Comparison of ENCODE assay signal across 24 cellular contexts in the genomic region with DNA sequence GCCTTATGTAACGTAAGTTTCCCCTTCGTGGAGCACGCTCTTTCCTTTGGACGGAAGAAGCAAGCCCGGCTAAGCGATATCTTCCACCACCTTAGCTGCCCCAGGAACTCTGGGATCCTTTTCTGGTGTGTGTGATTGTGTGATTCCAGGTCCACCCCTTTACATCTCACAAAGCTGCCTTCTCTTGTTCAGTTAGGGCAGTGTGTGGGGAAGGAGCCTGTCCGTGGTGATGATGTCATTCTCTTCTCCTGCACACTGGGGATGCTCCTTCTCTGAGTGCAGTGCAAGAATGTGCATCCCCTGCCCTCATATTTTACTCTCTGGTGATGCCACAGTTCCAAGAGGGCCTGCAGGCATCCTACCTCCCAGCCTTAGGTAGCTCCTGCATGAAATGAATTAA. TPM values are rescaled to one million over a fixed set of nuclear protein-coding genes. Genes with fewer than 3 reads are reported as not detected.
DNase-seq lines count a peak whose midpoint lies in the region; ATAC-seq, FAIRE-seq and TF ChIP-seq lines count a peak whose summit lies in the region.
"Had no signal": no experiment of that assay in that cellular context is flagged by ENCODE, and none has a peak within 500 bp of the region (broad histone marks: within the 10 kb centered on the region; RNA-seq: fewer than 3 reads in every experiment).

No MANE protein-coding gene starts in this region.

- WGBS in IMR-90 (ENCODE audit: extremely low coverage in 2 of 2, insufficient read length in 1 of 2), 2 experiments, result 50% methylated on average over 1 of the region's 7 CpGs; no CpG with 5 or more reads in 1 of the 2 experiments
- 80% methylated on average over 7 of the region's 7 CpGs; no CpG with 5 or more reads in 1 of the 2 experiments for WGBS in H1 (ENCODE audit: extremely low coverage in 1 of 2, insufficient coverage in 1 of 2, insufficient read length in 1 of 2, insufficient replicate concordance in 2 of 2, low coverage in 1 of 2, low lambda C conversion rate in 2 of 2, missing lambda C conversion rate in 1 of 2), 2 experiments
- WGBS in neuronal stem cell (ENCODE audit: extremely low coverage in 2 of 2, insufficient read length in 2 of 2, insufficient replicate concordance in 1 of 2), 2 donors, result no CpG with 5 or more reads among the region's 7 CpGs

- H3K27me3 ChIP-seq in BLaER1 treated with 17β-estradiol and CSF1 and Interleukin-3, amounts not matched to agents 10 nM and 100 nM, result no peaks in the 10 kb centered on the region
- H3K27me3 ChIP-seq in IMR-90 (ENCODE audit: control insufficient read depth, insufficient read depth, low read length) (peaks cover 41% of the 10 kb centered on the region), H1 (replicated peaks in 1 of 4; ENCODE audit: control insufficient read depth in 3 of 4, extremely low read depth in 1 of 4, insufficient read depth in 3 of 4, low read length in 3 of 4) (no peaks in the 10 kb centered on the region), neuronal stem cell (ENCODE audit: control insufficient read depth in 3 of 3, insufficient read depth in 3 of 3, low read depth in 1 of 3, low read length in 3 of 3) (peaks cover 0 to 6% (median 0%) of the 10 kb centered on the region in 3 experiments), A673 (replicated peaks; ENCODE audit: insufficient read depth, low read depth, low read length, poor library complexity) (no peaks in the 10 kb centered on the region)
- H3K27me3 ChIP-seq: BE2C had no signal

- H3K18ac ChIP-seq in IMR-90 (ENCODE audit: low read depth, low read length) (no peak overlapping the region), H1 (ENCODE audit: extremely low read depth, low read length) (no peak overlapping the region), neuronal stem cell (ENCODE audit: low read length) (no peak overlapping the region)

- no peaks in the 10 kb centered on the region for H3K79me1 ChIP-seq in IMR-90 (ENCODE audit: low read depth in 1 of 2, low read length in 2 of 2)
- no peaks in the 10 kb centered on the region for H3K79me1 ChIP-seq in H1 (ENCODE audit: low read depth, low read length)
- H3K79me1 ChIP-seq in neuronal stem cell (ENCODE audit: low read depth, low read length), result no peaks in the 10 kb centered on the region

- no peak overlapping the region for H2AK9ac ChIP-seq in IMR-90 (replicated peaks; ENCODE audit: low read depth, low read length, poor library complexity)

- TF ChIP-seq RAD21 in IMR-90 (IDR thresholded peaks at IDR 0.05; ENCODE audit: low read length), result no peak
- TF ChIP-seq RAD21 in H1 (IDR thresholded peaks at IDR 0.05 in 1 of 2, conservative IDR thresholded peaks at IDR 0.05 in 1 of 2; ENCODE audit: low read depth in 2 of 2, low read length in 2 of 2), result no peak

- no peak overlapping the region for H2AFZ ChIP-seq in IMR-90 (replicated peaks; ENCODE audit: low read length, poor library complexity)
- H2AFZ ChIP-seq in H1 (ENCODE audit: low read length), result peak overlapping the region; percentile 33; the same call in 1 of the 2 replicates
- peak overlapping the region; percentile 76 for H2AFZ ChIP-seq in neuronal stem cell (ENCODE audit: low read length)
- H2AFZ ChIP-seq: GM23248 had no signal

- no peak overlapping the region for H2BK15ac ChIP-seq in IMR-90 (ENCODE audit: low read depth, low read length)
- no peak overlapping the region for H2BK15ac ChIP-seq in H1 (ENCODE audit: low read length)
- H2BK15ac ChIP-seq in neuronal stem cell (ENCODE audit: low read length), result no peak overlapping the region

- TF ChIP-seq EP300 in H1 (IDR thresholded peaks at IDR 0.05; ENCODE audit: borderline replicate concordance in 1 of 2, low read depth in 2 of 2, low read length in 2 of 2), result no peak

- dilution Hi-C loops in IMR-90 (cut with HindIII; ENCODE audit: low sequenced_read_pairs, unreplicated experiment), result no loop called here

- H3K14ac ChIP-seq in IMR-90 (replicated peaks; ENCODE audit: low read depth, low read length) (no peak overlapping the region), H1 (ENCODE audit: insufficient read length) (peak overlapping the region; percentile 28), neuronal stem cell (ENCODE audit: low read length) (no peak overlapping the region)

- 0 out of 2 replicates have a peak, but pooled peaks have one; percentile 30 for ATAC-seq in IMR-90 (ENCODE audit: low read depth)
- ATAC-seq: GM12878, HCT116 had no signal

- H3K4ac ChIP-seq in IMR-90 (ENCODE audit: low read depth, low read length) (no peak overlapping the region), H1 (replicated peaks; ENCODE audit: insufficient read length, low read depth, low read length) (no peak overlapping the region), neuronal stem cell (ENCODE audit: low read length) (no peak overlapping the region)

- H4K91ac ChIP-seq in IMR-90 (ENCODE audit: insufficient read depth, low read depth, low read length), result no peak overlapping the region
- no peak overlapping the region for H4K91ac ChIP-seq in H1 (replicated peaks; ENCODE audit: insufficient read length, low read length)
- H4K91ac ChIP-seq in neuronal stem cell (ENCODE audit: low read depth, low read length, poor library complexity), result no peak overlapping the region

- peaks cover 0 to 25% (median 9%) of the 10 kb centered on the region in 10 experiments; a peak in 9 of 20 replicates for H3K4me1 ChIP-seq in BLaER1 treated with 17β-estradiol and CSF1 and Interleukin-3, amounts not matched to agents 10 nM and 100 nM
- peaks cover 4% of the 10 kb centered on the region for H3K4me1 ChIP-seq in IMR-90 (ENCODE audit: control insufficient read depth, insufficient read depth, low read length)
- peaks cover 0 to 5% (median 1%) of the 10 kb centered on the region in 4 experiments; a peak in 3 of 7 replicates for H3K4me1 ChIP-seq in H1 (replicated peaks in 1 of 4; ENCODE audit: control insufficient read depth in 3 of 4, insufficient read depth in 4 of 4, low read length in 3 of 4)
- H3K4me1 ChIP-seq in neuronal stem cell (ENCODE audit: control insufficient read depth in 2 of 2, insufficient read depth in 1 of 2, low read depth in 1 of 2, low read length in 2 of 2), result peaks cover 5 to 7% of the 10 kb centered on the region in 2 donors
- no peaks in the 10 kb centered on the region for H3K4me1 ChIP-seq in A673 (ENCODE audit: insufficient read depth, low read length, poor library complexity, severe bottlenecking)
- H3K4me1 ChIP-seq: BE2C had no signal

- H3K27ac ChIP-seq in BLaER1 treated with 17β-estradiol and CSF1 and Interleukin-3, amounts not matched to agents 10 nM and 100 nM, result no peak overlapping the region
- H3K27ac ChIP-seq in IMR-90 (ENCODE audit: insufficient read depth, low read length) (no peak overlapping the region), H1 (ENCODE audit: low read depth, low read length) (no peak overlapping the region), neuronal stem cell (replicated peaks; ENCODE audit: low read length) (no peak overlapping the region), A673 (ENCODE audit: low read depth, low read length, poor library complexity, severe bottlenecking) (no peak overlapping the region)
- H3K27ac ChIP-seq: GM23248, HL-60 had no signal

- H3K4me3 ChIP-seq in BLaER1 treated with 17β-estradiol and CSF1 and Interleukin-3, amounts not matched to agents 10 nM and 100 nM, result no peak overlapping the region
- no peak overlapping the region for H3K4me3 ChIP-seq in IMR-90 (ENCODE audit: insufficient read depth, low read depth, low read length)
- H3K4me3 ChIP-seq in H1 (ENCODE audit: extremely low read depth in 1 of 4, insufficient read depth in 2 of 4, low read depth in 3 of 4, low read length in 4 of 4), result no peak overlapping the region
- H3K4me3 ChIP-seq in neuronal stem cell (ENCODE audit: low read length in 2 of 2), result no peak overlapping the region
- H3K4me3 ChIP-seq in A673 (ENCODE audit: low read depth, low read length, poor library complexity, severe bottlenecking), result no peak overlapping the region
- H3K4me3 ChIP-seq: GM12878, GM23248 had no signal

- H2BK120ac ChIP-seq in IMR-90 (ENCODE audit: low read depth, low read length), result no peak overlapping the region
- H2BK120ac ChIP-seq in H1 (replicated peaks; ENCODE audit: low read depth, low read length), result no peak overlapping the region
- no peak overlapping the region for H2BK120ac ChIP-seq in neuronal stem cell (ENCODE audit: low read depth, low read length)

- no peak overlapping the region for H3K9ac ChIP-seq in BLaER1 treated with 17β-estradiol and CSF1 and Interleukin-3, amounts not matched to agents 10 nM and 100 nM
- H3K9ac ChIP-seq in IMR-90 (ENCODE audit: low read depth, low read length), result no peak overlapping the region
- H3K9ac ChIP-seq in H1 (replicated peaks in 1 of 4; ENCODE audit: extremely low read depth in 1 of 4, low read depth in 3 of 4, low read length in 3 of 4), result no peak overlapping the region
- no peak overlapping the region for H3K9ac ChIP-seq in neuronal stem cell (ENCODE audit: low read depth, low read length, poor library complexity)
- H3K9ac ChIP-seq: GM23248 had no signal

- peaks cover 4% of the 10 kb centered on the region; the same call in 1 of the 2 replicates for H3K9me1 ChIP-seq in IMR-90 (ENCODE audit: insufficient read depth, low read length)

- H2BK5ac ChIP-seq in IMR-90 (ENCODE audit: low read depth, low read length, poor library complexity, severe bottlenecking) (no peak overlapping the region), H1 (ENCODE audit: low read depth, low read length) (no peak overlapping the region), neuronal stem cell (ENCODE audit: low read length) (no peak overlapping the region)

- peaks cover 0 to 7% (median 0%) of the 10 kb centered on the region in 11 experiments; a peak in 2 of 22 replicates for H3K9me3 ChIP-seq in BLaER1 treated with 17β-estradiol and CSF1 and Interleukin-3, amounts not matched to agents 10 nM and 100 nM (replicated peaks in 1 of 11)
- H3K9me3 ChIP-seq in IMR-90 (ENCODE audit: control insufficient read depth, insufficient read depth, low read length) (peaks cover 3% of the 10 kb centered on the region), H1 (ENCODE audit: insufficient read depth in 2 of 2, low read depth in 1 of 2, low read length in 1 of 2) (no peaks in the 10 kb centered on the region), neuronal stem cell (replicated peaks in 1 of 2; ENCODE audit: control insufficient read depth in 2 of 2, insufficient read depth in 1 of 2, low read depth in 1 of 2, low read length in 2 of 2) (no peaks in the 10 kb centered on the region), A673 (ENCODE audit: low read depth, low read length, poor library complexity, severe bottlenecking) (no peaks in the 10 kb centered on the region)
- H3K9me3 ChIP-seq: BE2C had no signal

- no peak for DNase-seq in IMR-90
- DNase-seq in H1 (ENCODE audit: low read depth in 1 of 2, low spot score in 2 of 2), result no peak
- no peak for DNase-seq in neuronal stem cell (ENCODE audit: low spot score)
- DNase-seq in A673 (ENCODE audit: low spot score), result no peak
- no peak for DNase-seq in GDM1 (lab: John Stamatoyannopoulos, UW)
- no peak for DNase-seq in stimulated activated CD4-positive, alpha-beta T cell treated with anti-CD3 and anti-CD28 coated beads, Interleukin-2, amount 100 ng/mL, for 24 hours
- DNase-seq: ACHN; BE2C; CD4-positive, alpha-beta memory T cell; DMS153; DMS79; GM23248; H7; Kasumi-1; KG1 had no signal

- POLR2A ChIA-PET in IMR-90 (lab: Charles Lee; ENCODE audit: unreplicated experiment), result no interaction called here
- POLR2A ChIA-PET in H1 (lab: Charles Lee; ENCODE audit: partially characterized antibody), result no interaction called here
- POLR2A ChIA-PET in A673 (lab: Charles Lee; ENCODE audit: low non-redundant PET), result no interaction called here

- H4K5ac ChIP-seq in IMR-90 (ENCODE audit: low read depth, low read length) (no peak overlapping the region), H1 (ENCODE audit: insufficient read length, low read depth, low read length) (no peak overlapping the region)

- FAIRE-seq in H1 (lab: Jason Lieb, UNC), result no peak
- FAIRE-seq: GM12878 had no signal

- no peak overlapping the region for H3K23ac ChIP-seq in IMR-90 (ENCODE audit: low read depth, low read length)
- no peak overlapping the region for H3K23ac ChIP-seq in H1 (ENCODE audit: insufficient read length)
- no peak overlapping the region for H3K23ac ChIP-seq in neuronal stem cell (ENCODE audit: low read depth, low read length, poor library complexity)

- TF ChIP-seq CTCF in IMR-90 (conservative IDR thresholded peaks at IDR 0.05; ENCODE audit: low read depth, low read length), result no peak
- TF ChIP-seq CTCF in H1 (IDR thresholded peaks at IDR 0.05; ENCODE audit: control extremely low read depth in 1 of 3, insufficient read depth in 1 of 3, low read depth in 1 of 3, low read length in 3 of 3), result no peak
- TF ChIP-seq CTCF in A673 (conservative IDR thresholded peaks at IDR 0.05; ENCODE audit: low read depth, low read length), result no peak

- intact Hi-C loops in IMR-90 (cut with micrococcal nuclease), result no loop called here
- intact Hi-C loops in A673 (cut with micrococcal nuclease; ENCODE audit: unreplicated experiment), result no loop called here

- H2AK5ac ChIP-seq in IMR-90 (ENCODE audit: low read depth, low read length), result no peak overlapping the region
- no peak overlapping the region for H2AK5ac ChIP-seq in H1 (ENCODE audit: low read depth, low read length)
- H2AK5ac ChIP-seq in neuronal stem cell (ENCODE audit: low read depth, low read length), result no peak overlapping the region

- no peak for TF ChIP-seq POLR2A in IMR-90 (IDR thresholded peaks at IDR 0.05; ENCODE audit: low read depth, low read length)
- no peak for TF ChIP-seq POLR2A in H1 (IDR thresholded peaks at IDR 0.05; ENCODE audit: control extremely low read depth in 1 of 2, low read depth in 2 of 2, low read length in 2 of 2)

- BruUV-seq in IMR-90 (replicated peaks; lab: Mats Ljungman, UMichigan) (no TSS peak), A673 (replicated peaks; lab: Mats Ljungman, UMichigan) (no TSS peak)

- no peaks in the 10 kb centered on the region for H3K23me2 ChIP-seq in H1 (ENCODE audit: low read depth, low read length)

- H4K20me1 ChIP-seq in BLaER1 treated with 17β-estradiol and CSF1 and Interleukin-3, amounts not matched to agents 10 nM and 100 nM, result no peaks in the 10 kb centered on the region
- 0 out of 2 replicates have a peak, but pooled peaks cover 3% of the 10 kb centered on the region for H4K20me1 ChIP-seq in IMR-90 (ENCODE audit: insufficient read depth, low read length)
- H4K20me1 ChIP-seq in H1 (replicated peaks in 1 of 2; ENCODE audit: control insufficient read depth in 1 of 2, insufficient read depth in 2 of 2, low read length in 2 of 2), result no peaks in the 10 kb centered on the region

- H2BK20ac ChIP-seq in IMR-90 (ENCODE audit: low read depth, low read length) (no peak overlapping the region), H1 (ENCODE audit: low read length) (no peak overlapping the region)

- in situ Hi-C loops in IMR-90 (cut with MboI; ENCODE audit: low sequenced_read_pairs), result no loop called here

- H3K4me2 ChIP-seq in BLaER1 treated with 17β-estradiol and CSF1 and Interleukin-3, amounts not matched to agents 10 nM and 100 nM, result peak overlapping the region in 7 of 11 experiments; percentile 3 to 42 (median 28); a peak in 10 of 22 replicates
- no peak overlapping the region for H3K4me2 ChIP-seq in IMR-90 (ENCODE audit: low read depth, low read length)
- no peak overlapping the region for H3K4me2 ChIP-seq in H1 (ENCODE audit: insufficient read depth in 1 of 2, low read depth in 2 of 2, low read length in 2 of 2)
- no peak overlapping the region for H3K4me2 ChIP-seq in neuronal stem cell (ENCODE audit: insufficient read depth, low read length, poor library complexity, severe bottlenecking)

- no peak overlapping the region for H4K8ac ChIP-seq in IMR-90 (ENCODE audit: low read depth in 2 of 2, low read length in 2 of 2)
- no peak overlapping the region for H4K8ac ChIP-seq in H1 (ENCODE audit: extremely low read depth, insufficient read depth, low read length)
- no peak overlapping the region for H4K8ac ChIP-seq in neuronal stem cell (ENCODE audit: low read depth, low read length)

- CTCF ChIA-PET in IMR-90 (lab: Yijun Ruan, JAX), result no interaction called here
- CTCF ChIA-PET in H1 (lab: Charles Lee; ENCODE audit: partially characterized antibody), result interaction anchor here (0.6 to 10.9 kb wide), 8 partner anchors 9 to 1603 kb away, joined by 3 to 137 read pairs (median 7); no protein-coding TSS in a partner anchor
- CTCF ChIA-PET in A673 (lab: Charles Lee), result interaction anchor here (0.5 kb wide), 1 partner anchor 39 kb away, joined by 3 read pairs; no protein-coding TSS in a partner anchor

- H3K79me2 ChIP-seq in H1 (ENCODE audit: control insufficient read depth in 1 of 2, insufficient read depth in 2 of 2, low read length in 2 of 2), result no peaks in the 10 kb centered on the region

- H3K56ac ChIP-seq in IMR-90 (ENCODE audit: extremely low read depth, insufficient read depth, low read length), result no peak overlapping the region
- no peak overlapping the region for H3K56ac ChIP-seq in H1 (replicated peaks; ENCODE audit: insufficient read length, low read depth, low read length)

- H3K36me3 ChIP-seq in BLaER1 treated with 17β-estradiol and CSF1 and Interleukin-3, amounts not matched to agents 10 nM and 100 nM, result no peaks in the 10 kb centered on the region
- no peaks in the 10 kb centered on the region for H3K36me3 ChIP-seq in IMR-90 (ENCODE audit: control insufficient read depth, insufficient read depth, low read length)
- no peaks in the 10 kb centered on the region for H3K36me3 ChIP-seq in H1 (ENCODE audit: control insufficient read depth in 2 of 4, insufficient read depth in 4 of 4, low read length in 3 of 4)
- no peaks in the 10 kb centered on the region for H3K36me3 ChIP-seq in neuronal stem cell (replicated peaks in 1 of 2; ENCODE audit: control insufficient read depth in 2 of 2, insufficient read depth in 2 of 2, low read length in 2 of 2)
- no peaks in the 10 kb centered on the region for H3K36me3 ChIP-seq in A673 (ENCODE audit: insufficient read depth, low read length, poor library complexity, severe bottlenecking)
- H3K36me3 ChIP-seq: BE2C had no signal

- H2BK12ac ChIP-seq in H1 (ENCODE audit: low read depth, low read length) (no peak overlapping the region), neuronal stem cell (ENCODE audit: low read length) (no peak overlapping the region)

RNA-seq across cellular contexts. Expression of a gene that starts 30.3 kb away (rescaled TPM):
- not detected in 2 replicates for total RNA-seq in IMR-90 (2012; rRNA removed)
- polyA plus RNA-seq in IMR-90 (2012; rRNA removed), result not detected in 2 replicates
- not detected in 2 replicates for polyA plus RNA-seq in IMR-90 (2012; cell fraction: cytosol; rRNA removed)
- not detected in 2 replicates for polyA plus RNA-seq in IMR-90 (2012; cell fraction: nucleus; rRNA removed; ENCODE audit: low replicate concordance)
- not detected in 2 replicates for total RNA-seq in H1 (2021; fragmentation: NEBNext Ultra II Directional; extraction: Animal tissue kit (Norgen Biotek cat#: 25700))
- polyA plus RNA-seq in H1 (2011; rRNA removed), result not detected in 2 replicates
- polyA plus RNA-seq in H1 (2011; cell fraction: cytosol; rRNA removed), result not detected
- 0.03 TPM for polyA plus RNA-seq in H1 (2011; cell fraction: nucleus; rRNA removed)
- polyA plus RNA-seq in H1 (2012, experiment 1 of 2), result 0.05 TPM in 1 of 4 replicates, not detected in the others
- polyA plus RNA-seq in H1 (2012, experiment 2 of 2), result not detected
- not detected for polyA plus RNA-seq in H1 (2013, experiment 1 of 2)
- 0.02 TPM for polyA plus RNA-seq in H1 (2013, experiment 2 of 2)
- 0.20 TPM in 1 of 2 replicates, not detected in the other for polyA minus RNA-seq in H1 (2011; rRNA and poly(A)+ RNA removed)
- polyA minus RNA-seq in H1 (2011; cell fraction: cytosol; rRNA and poly(A)+ RNA removed), result not detected
- not detected for polyA minus RNA-seq in H1 (2011; cell fraction: nucleus; rRNA and poly(A)+ RNA removed)
- polyA plus RNA-seq in neuronal stem cell (2013, experiment 1 of 2), result 0.01 TPM
- 0.03 TPM for polyA plus RNA-seq in neuronal stem cell (2013, experiment 2 of 2)
- total RNA-seq in A673 (2021), result not detected in 2 replicates
- total RNA-seq: A172; CD4-positive, alpha-beta memory T cell; Daoy; GM23248; H7; HT1080 had no signal
- polyA plus RNA-seq: CD14-positive monocyte; CD4-positive, alpha-beta memory T cell; GM23248; IgD-negative memory B cell had no signal

RNA-seq across cellular contexts. Expression of a gene that starts 36.5 kb away (rescaled TPM):
- total RNA-seq in IMR-90 (2012; rRNA removed), result not detected in 2 replicates
- polyA plus RNA-seq in IMR-90 (2012; rRNA removed), result not detected in 2 replicates
- not detected in 2 replicates for polyA plus RNA-seq in IMR-90 (2012; cell fraction: cytosol; rRNA removed)
- polyA plus RNA-seq in IMR-90 (2012; cell fraction: nucleus; rRNA removed; ENCODE audit: low replicate concordance), result 0.05 TPM in 1 of 2 replicates, not detected in the other
- total RNA-seq in H1 (2021; fragmentation: NEBNext Ultra II Directional; extraction: Animal tissue kit (Norgen Biotek cat#: 25700)), result not detected in 2 replicates
- not detected in 2 replicates for polyA plus RNA-seq in H1 (2011; rRNA removed)
- polyA plus RNA-seq in H1 (2011; cell fraction: cytosol; rRNA removed), result not detected
- not detected for polyA plus RNA-seq in H1 (2011; cell fraction: nucleus; rRNA removed)
- polyA plus RNA-seq in H1 (2012, experiment 1 of 2), result not detected in 4 replicates
- polyA plus RNA-seq in H1 (2012, experiment 2 of 2), result not detected
- polyA plus RNA-seq in H1 (2013, experiment 1 of 2), result not detected
- polyA plus RNA-seq in H1 (2013, experiment 2 of 2), result not detected
- not detected in 2 replicates for polyA minus RNA-seq in H1 (2011; rRNA and poly(A)+ RNA removed)
- polyA minus RNA-seq in H1 (2011; cell fraction: cytosol; rRNA and poly(A)+ RNA removed), result not detected
- polyA minus RNA-seq in H1 (2011; cell fraction: nucleus; rRNA and poly(A)+ RNA removed), result not detected
- polyA plus RNA-seq in neuronal stem cell (2013, experiment 1 of 2), result 0.04 TPM
- polyA plus RNA-seq in neuronal stem cell (2013, experiment 2 of 2), result 0.07 TPM
- 0.20 and 0.26 TPM in 2 replicates for total RNA-seq in A673 (2021)
- total RNA-seq: A172, Daoy, GM12878, GM23248, H7 had no signal
- polyA plus RNA-seq: CD4-positive, alpha-beta memory T cell; GM23248 had no signal

Comparison
In these comparisons a context has a peak if more than half of its experiments do, and no peak if none do; other contexts are left out.
1. H3K4me2 ChIP-seq: peak in BLaER1 treated with 17β-estradiol and CSF1 and Interleukin-3, amounts not matched to agents 10 nM and 100 nM (7 of 11); none in IMR-90 (single experiment), H1 (0 of 2) and neuronal stem cell (single experiment).